Comparison of ENCODE assay signal across 30 cellular contexts in the genomic region with DNA sequence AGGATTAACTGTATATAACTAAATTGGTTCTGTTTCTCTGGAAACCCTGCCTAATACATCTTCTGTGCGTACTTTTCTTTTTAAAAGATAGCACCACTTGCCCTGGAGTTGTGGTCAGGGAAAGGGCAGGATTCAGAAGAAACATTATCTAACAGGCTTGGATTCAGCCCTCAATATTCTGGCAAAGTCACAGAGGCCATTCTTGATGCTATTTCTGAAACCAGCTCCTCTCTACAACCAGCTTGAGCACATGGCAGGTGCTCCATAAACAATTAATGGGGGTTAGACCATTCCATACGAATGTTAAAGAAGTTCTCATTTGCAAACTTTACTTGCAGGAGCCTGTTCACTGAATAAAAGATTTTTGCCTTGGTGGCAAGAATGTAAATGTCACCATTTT.
"Had no signal": no experiment of that assay in that cellular context is flagged by ENCODE, and none has a peak within 500 bp of the region (broad histone marks: within the 10 kb centered on the region; RNA-seq: fewer than 3 reads in every experiment).

No MANE protein-coding gene starts in this region.

- H3K36me3 ChIP-seq: ascending aorta, breast epithelium, cardiac muscle cell, colonic mucosa, esophagus squamous epithelium, gastroesophageal sphincter, WERI-Rb-1 had no signal

- H3K36me3 Mint-ChIP-seq: activated naive CD4-positive, alpha-beta T cell treated with anti-CD3 and anti-CD28 coated beads, Interleukin-2, amount 50 U/mL, for 72 hours; brain had no signal

- ATAC-seq: activated naive CD4-positive, alpha-beta T cell treated with anti-CD3 and anti-CD28 coated beads, Interleukin-2, amount 50 U/mL, for 72 hours; gastroesophageal sphincter had no signal

- H3K9me3 ChIP-seq: ascending aorta, breast epithelium, colonic mucosa, esophagus squamous epithelium, gastroesophageal sphincter had no signal

- H3K27ac ChIP-seq: ascending aorta, breast epithelium, cardiac muscle cell, colonic mucosa, gastroesophageal sphincter, WERI-Rb-1 had no signal

- H3K4me1 ChIP-seq: ascending aorta, breast epithelium, colonic mucosa had no signal

- H3K4me3 Mint-ChIP-seq: activated CD4-positive, alpha-beta memory T cell treated with anti-CD3 and anti-CD28 coated beads, Interleukin-2, amount 10 ng/mL, durations not matched to agents 7 days and 5 days; activated CD4-positive, alpha-beta T cell treated with anti-CD3 and anti-CD28 coated beads, Interleukin-2, amount 10 ng/mL, durations not matched to agents 7 days and 5 days; activated naive CD4-positive, alpha-beta T cell treated with anti-CD3 and anti-CD28 coated beads, Interleukin-2, amount 10 ng/mL, durations not matched to agents 7 days and 5 days; activated T-cell treated with anti-CD3 and anti-CD28 coated beads, Interleukin-2, amount 50 U/mL, for 24 hours; activated T-cell treated with anti-CD3 and anti-CD28 coated beads, Interleukin-2, amount 50 U/mL, for 72 hours; brain; T-helper 17 cell; T-helper 2 cell treated with Interferon-gamma antibody and Interleukin-4, amounts not matched to agents 5 μg/mL and 100 μg/mL, for 36 hours had no signal

- H3K27ac Mint-ChIP-seq: activated CD4-positive, alpha-beta memory T cell treated with anti-CD3 and anti-CD28 coated beads, Interleukin-2, amount 10 ng/mL, durations not matched to agents 7 days and 5 days; activated naive CD4-positive, alpha-beta T cell treated with anti-CD3 and anti-CD28 coated beads, Interleukin-2, amount 50 U/mL, for 72 hours; activated T-cell treated with anti-CD3 and anti-CD28 coated beads, Interleukin-2, amount 50 U/mL, for 24 hours; activated T-cell treated with anti-CD3 and anti-CD28 coated beads, Interleukin-2, amount 50 U/mL, for 72 hours; brain; T-helper 17 cell; T-helper 2 cell treated with Interferon-gamma antibody and Interleukin-4, amounts not matched to agents 5 μg/mL and 100 μg/mL, for 36 hours had no signal

- H3K9me3 Mint-ChIP-seq: activated T-cell treated with anti-CD3 and anti-CD28 coated beads, Interleukin-2, amount 50 U/mL, for 72 hours; brain; T-helper 2 cell treated with Interferon-gamma antibody and Interleukin-4, amounts not matched to agents 5 μg/mL and 100 μg/mL, for 36 hours had no signal

- H3K27me3 ChIP-seq: ascending aorta, breast epithelium, cardiac muscle cell, colonic mucosa, esophagus squamous epithelium, gastroesophageal sphincter had no signal

- H3K27me3 Mint-ChIP-seq: activated naive CD4-positive, alpha-beta T cell treated with anti-CD3 and anti-CD28 coated beads, Interleukin-2, amount 10 ng/mL, durations not matched to agents 7 days and 5 days; activated naive CD8-positive, alpha-beta T cell treated with anti-CD3 and anti-CD28 coated beads, Interleukin-2, amount 10 ng/mL, durations not matched to agents 7 days and 5 days; activated T-cell treated with anti-CD3 and anti-CD28 coated beads, Interleukin-2, amount 50 U/mL, for 24 hours; brain had no signal

- H3K4me3 ChIP-seq: ascending aorta, breast epithelium, cardiac muscle cell, colonic mucosa, esophagus squamous epithelium, gastroesophageal sphincter had no signal

- DNase-seq: activated CD4-positive, alpha-beta memory T cell treated with anti-CD3 and anti-CD28 coated beads, Interleukin-2, amount 10 ng/mL, durations not matched to agents 7 days and 5 days; activated CD4-positive, alpha-beta T cell treated with anti-CD3 and anti-CD28 coated beads for 1 hour; activated CD4-positive, alpha-beta T cell treated with anti-CD3 and anti-CD28 coated beads for 4 hours; activated CD4-positive, alpha-beta T cell treated with anti-CD3 and anti-CD28 coated beads, Interleukin-2, amount 10 ng/mL, durations not matched to agents 7 days and 5 days; activated CD4-positive, alpha-beta T cell treated with anti-CD3 and anti-CD28 coated beads, Interleukin-2, amount 50 U/mL, for 4 hours; activated CD8-positive, alpha-beta memory T cell treated with anti-CD3 and anti-CD28 coated beads, Interleukin-2, amount 50 U/mL, for 48 hours; activated gamma-delta T cell; activated naive CD4-positive, alpha-beta T cell; activated naive CD4-positive, alpha-beta T cell treated with anti-CD3 and anti-CD28 coated beads, Interleukin-2, amount 10 ng/mL, durations not matched to agents 7 days and 5 days; activated naive CD8-positive, alpha-beta T cell treated with anti-CD3 and anti-CD28 coated beads, Interleukin-2, amount 10 ng/mL, durations not matched to agents 7 days and 5 days; activated T-cell treated with anti-CD3 and anti-CD28 coated beads for 4 hours; activated T-cell treated with anti-CD3 and anti-CD28 coated beads, Interleukin-2, amount 50 U/mL, for 24 hours; activated T-cell treated with anti-CD3 and anti-CD28 coated beads, Interleukin-2, amount 50 U/mL, for 72 hours; central memory CD4-positive, alpha-beta T cell; cerebellar nuclear complex; colonic mucosa; effector CD8-positive, alpha-beta T cell; esophagus squamous epithelium; foreskin melanocyte; T-helper 1 cell; T-helper 17 cell; T1000; WERI-Rb-1 had no signal
